In genomic region chr16:77938913-77939312, GRCh38 we compare ENCODE assay signal across 2 cellular contexts.
TF ChIP-seq lines count a peak whose summit lies in the region.

No MANE protein-coding gene starts in this region.

TF ChIP-seq in HEK293, 187 proteins besides CTCF, POLR2A, EP300 and RAD21 (continued from another document):
- TF ChIP-seq ZBTB6 (tag by site-specific recombination; IDR thresholded peaks at IDR 0.05) (0 out of 2 replicates have a peak, but pooled peaks have one; percentile 30), ZNF514 (tag by site-specific recombination; IDR thresholded peaks at IDR 0.05) (no peak), ZNF76 (tag by site-specific recombination; IDR thresholded peaks at IDR 0.05; ENCODE audit: borderline replicate concordance, low read depth) (no peak), WT1 (tag by site-specific recombination; IDR thresholded peaks at IDR 0.05) (no peak), ZFP41 (tag by site-specific recombination; IDR thresholded peaks at IDR 0.05; ENCODE audit: borderline replicate concordance) (no peak), ZNF140 (tag by site-specific recombination; IDR thresholded peaks at IDR 0.05) (no peak), SALL2 (tag by site-specific recombination; IDR thresholded peaks at IDR 0.05; ENCODE audit: borderline replicate concordance) (no peak)

TF ChIP-seq in H1, 55 proteins besides CTCF, POLR2A, EP300 and RAD21 (continued from another document):
- no peak for TF ChIP-seq USF2 (IDR thresholded peaks at IDR 0.05; ENCODE audit: low read length)
- TF ChIP-seq ATF3 (IDR thresholded peaks at IDR 0.05; ENCODE audit: insufficient read depth, low read depth, low read length) = no peak
